Comparison of ENCODE assay signal across 9 cellular contexts in the genomic region with DNA sequence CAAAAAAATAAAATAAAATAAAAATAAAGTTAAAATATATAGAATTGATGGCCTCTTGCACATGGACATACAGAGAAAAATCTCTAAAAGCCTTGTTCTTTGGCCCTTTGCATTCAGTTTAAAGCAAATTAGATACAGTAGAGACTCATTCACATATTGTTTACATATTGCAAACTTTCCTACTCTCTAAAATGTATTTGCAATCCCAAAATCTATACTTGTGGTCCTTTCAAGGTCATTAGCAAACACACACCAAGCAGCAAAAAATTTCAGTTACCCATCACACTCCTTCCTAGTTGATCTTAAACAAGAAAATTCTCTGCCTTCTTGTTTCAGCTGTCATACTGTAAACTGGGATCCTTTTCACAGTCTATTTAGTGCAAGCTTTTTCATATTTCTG.
"Had no signal": no experiment of that assay in that cellular context is flagged by ENCODE, and none has a peak within 500 bp of the region (broad histone marks: within the 10 kb centered on the region; RNA-seq: fewer than 3 reads in every experiment).

No MANE protein-coding gene starts in this region.

- H3K4me3 ChIP-seq: GM23338, K562 had no signal

- H3K4me2 ChIP-seq: GM23338 had no signal

- FAIRE-seq: H1, H54, K562 had no signal

- H3K9me3 Mint-ChIP-seq: H9 had no signal

- H2AFZ ChIP-seq: GM23338 had no signal

- H3K27ac Mint-ChIP-seq: GM23338, H9 had no signal

- H3K27ac ChIP-seq: HL-60 had no signal

- H3K4me3 Mint-ChIP-seq: GM23338, H9 had no signal

- ATAC-seq: GM23338, K562 had no signal

- DNase-seq: H9, HCEC 1CT, IMR-90, KG1 had no signal
